ENCODE assay signal across 8 cellular contexts in the genomic region with DNA sequence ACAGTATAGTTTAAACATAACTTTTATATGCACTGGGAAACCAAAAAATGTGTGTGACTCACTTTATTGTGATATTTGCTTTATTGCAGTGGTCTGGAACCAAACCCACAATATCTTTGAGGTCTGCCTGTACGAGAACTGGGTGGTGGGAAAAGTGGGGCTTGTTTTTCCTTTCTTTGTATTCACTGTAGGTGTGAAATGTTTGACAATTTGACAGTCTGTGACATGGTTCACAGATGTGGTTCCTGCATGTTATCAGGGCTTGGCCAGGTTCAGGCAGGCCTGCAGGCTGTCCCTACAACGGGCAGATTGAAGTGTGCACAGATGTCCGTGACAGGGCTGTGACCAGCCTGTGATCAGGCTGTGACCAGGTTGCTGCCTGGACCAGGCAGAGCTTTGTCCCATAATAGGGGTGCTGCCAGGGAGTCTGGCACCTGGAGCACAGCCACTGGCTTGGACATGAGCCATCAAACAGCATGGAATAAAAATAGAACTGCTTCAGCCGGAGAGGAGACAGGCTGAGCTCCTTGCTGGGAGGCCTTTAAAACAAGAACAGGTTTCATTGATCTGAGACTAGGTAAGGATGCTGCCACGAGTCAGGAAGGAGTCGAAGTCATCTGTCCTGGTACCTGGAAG.
DNase-seq lines count a peak whose midpoint lies in the region; ATAC-seq lines count a peak whose summit lies in the region.

No MANE protein-coding gene starts in this region.

- H3K36me3 Mint-ChIP-seq in central memory CD8-positive, alpha-beta T cell (ENCODE audit: insufficient read depth), result peaks cover 12% of the 10 kb centered on the region

- DNase-seq in G401 (ENCODE audit: low spot score) (peak; percentile 84), NCI-H774 (lab: John Stamatoyannopoulos, UW) (peak; percentile 77), occipital lobe (lab: John Stamatoyannopoulos, UW) (peak; percentile 20), NCI-H1048 (lab: John Stamatoyannopoulos, UW) (no peak)
- peak in 1 of 2 donors; percentile 57 for DNase-seq in central memory CD8-positive, alpha-beta T cell (ENCODE audit: low spot score in 2 of 2)

- ATAC-seq in central memory CD8-positive, alpha-beta T cell (replicated peaks; ENCODE audit: extremely low read depth, poor library complexity, severe bottlenecking), result peak; percentile 63
- ATAC-seq in GM21529 (IDR thresholded peaks at IDR 0.05; ENCODE audit: unreplicated experiment) (no peak), GM19324 (IDR thresholded peaks at IDR 0.05; ENCODE audit: low FRiP score, unreplicated experiment) (no peak), HG03139 (IDR thresholded peaks at IDR 0.05; ENCODE audit: unreplicated experiment) (no peak)

- H3K4me1 Mint-ChIP-seq in central memory CD8-positive, alpha-beta T cell, result peaks cover 74% of the 10 kb centered on the region

- H3K9me3 Mint-ChIP-seq in central memory CD8-positive, alpha-beta T cell, result no peaks in the 10 kb centered on the region

- peak overlapping the region; percentile 87 for H3K4me3 Mint-ChIP-seq in central memory CD8-positive, alpha-beta T cell

- in situ Hi-C loops in G401 (cut with HindIII; ENCODE audit: low sequenced_read_pairs), result no loop called here

- H3K27me3 Mint-ChIP-seq in central memory CD8-positive, alpha-beta T cell, result no peaks in the 10 kb centered on the region

- peak overlapping the region; percentile 95 for H3K27ac Mint-ChIP-seq in central memory CD8-positive, alpha-beta T cell (ENCODE audit: low read depth)
